ENCODE assay signal across 12 cellular contexts in the genomic region with DNA sequence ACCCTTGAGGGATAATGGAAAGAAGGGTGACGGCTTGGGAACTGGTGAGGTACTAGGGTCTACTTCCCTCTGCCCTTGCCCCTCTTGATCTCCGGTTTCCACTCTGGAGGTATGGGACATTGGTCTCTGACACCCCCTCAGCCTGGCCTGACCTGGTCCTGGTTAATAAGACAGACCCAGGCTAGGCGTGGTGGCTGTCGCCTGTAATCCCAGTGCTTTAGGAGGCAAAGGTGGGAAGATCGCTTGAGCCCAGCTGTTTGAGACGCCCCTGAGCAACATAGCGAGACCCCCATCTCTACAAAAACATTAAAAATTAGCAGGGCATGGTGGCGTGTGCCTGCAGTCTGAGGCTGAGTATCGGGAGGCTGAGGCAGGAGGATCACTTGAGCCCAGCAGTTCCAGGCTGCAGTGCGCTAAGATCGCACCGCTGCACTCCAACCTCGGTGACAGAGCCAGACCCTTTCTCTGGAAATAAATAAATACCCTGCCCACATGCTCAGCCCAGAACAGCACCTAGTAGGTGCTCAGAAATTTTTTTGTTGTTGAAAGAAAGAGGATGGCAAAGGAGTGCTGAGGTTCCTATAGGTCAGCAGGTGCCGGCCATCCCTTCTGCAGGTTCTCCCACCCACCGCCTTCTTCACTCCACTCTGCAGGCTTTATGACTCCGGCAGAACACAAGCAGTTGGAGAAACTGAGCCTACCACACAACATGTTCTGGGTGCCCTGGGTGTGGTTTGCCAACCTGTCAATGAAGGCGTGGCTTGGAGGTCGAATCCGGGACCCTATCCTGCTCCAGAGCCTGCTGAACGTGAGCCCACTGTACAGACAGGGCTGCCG. TPM values are rescaled to one million over a fixed set of nuclear protein-coding genes. Genes with fewer than 3 reads are reported as not detected.
DNase-seq lines count a peak whose midpoint lies in the region; ATAC-seq and TF ChIP-seq lines count a peak whose summit lies in the region.
"Had no signal": no experiment of that assay in that cellular context is flagged by ENCODE, and none has a peak within 500 bp of the region (broad histone marks: within the 10 kb centered on the region; RNA-seq: fewer than 3 reads in every experiment).

No MANE protein-coding gene starts in this region.

- H3K4me1 ChIP-seq in ES-I3 (ENCODE audit: insufficient read depth, low read length) (no peaks in the 10 kb centered on the region; the same call in 1 of the 2 replicates), iPS-20b (ENCODE audit: insufficient read depth, low read length) (no peaks in the 10 kb centered on the region; the same call in 1 of the 2 replicates), skeletal muscle tissue (ENCODE audit: control insufficient read depth in 3 of 3, insufficient read depth in 3 of 3, low read length in 3 of 3) (peaks cover 3 to 14% (median 10%) of the 10 kb centered on the region in 3 donors), mucosa of descending colon (ENCODE audit: low read depth) (peaks cover 18% of the 10 kb centered on the region)
- H3K4me1 ChIP-seq: foreskin keratinocyte had no signal

- intact Hi-C loops in mucosa of descending colon (cut with DNase I, micrococcal nuclease), result no loop called here
- intact Hi-C loops in activated T-helper 1 cell treated with anti-CD3 and anti-CD28 coated beads, Interleukin-12 subunit alpha, Interleukin-12 subunit beta, Interleukin-2, Interleukin-4 antibody, amounts not matched to agents 30 ng/mL and 10 ng/mL and 1 ng/mL, durations not matched to agents 14 hours and 24 hours and 36 hours (cut with micrococcal nuclease), result no loop called here

- no peaks in the 10 kb centered on the region for H3K9me3 Mint-ChIP-seq in activated T-helper 17 cell treated with anti-CD3 and anti-CD28 coated beads, Interleukin-2, amount 50 U/mL, for 72 hours
- no peaks in the 10 kb centered on the region for H3K9me3 Mint-ChIP-seq in activated T-helper 1 cell treated with anti-CD3 and anti-CD28 coated beads, Interleukin-12 subunit alpha, Interleukin-12 subunit beta, Interleukin-2, Interleukin-4 antibody, amounts not matched to agents 30 ng/mL and 10 ng/mL and 1 ng/mL, durations not matched to agents 14 hours and 24 hours and 36 hours
- H3K9me3 Mint-ChIP-seq: memory B cell had no signal

- H3K27me3 Mint-ChIP-seq in activated T-helper 17 cell treated with anti-CD3 and anti-CD28 coated beads, Interleukin-2, amount 50 U/mL, for 72 hours, result peaks cover 4% of the 10 kb centered on the region
- H3K27me3 Mint-ChIP-seq in activated T-helper 1 cell treated with anti-CD3 and anti-CD28 coated beads, Interleukin-12 subunit alpha, Interleukin-12 subunit beta, Interleukin-2, Interleukin-4 antibody, amounts not matched to agents 30 ng/mL and 10 ng/mL and 1 ng/mL, durations not matched to agents 14 hours and 24 hours and 36 hours (ENCODE audit: insufficient read depth), result peaks cover 21% of the 10 kb centered on the region

- H3K9me3 ChIP-seq in ES-I3 (ENCODE audit: control insufficient read depth, insufficient read depth, low read length) (no peaks in the 10 kb centered on the region), iPS-20b (ENCODE audit: insufficient read depth, low read depth, low read length) (no peaks in the 10 kb centered on the region), skeletal muscle tissue (ENCODE audit: control insufficient read depth in 3 of 3, low read length in 3 of 3) (no peaks in the 10 kb centered on the region), mucosa of descending colon (no peaks in the 10 kb centered on the region)

- no peak for TF ChIP-seq CTCF in mucosa of descending colon (IDR thresholded peaks at IDR 0.05)

- no peak for DNase-seq in mucosa of descending colon
- no peak for DNase-seq in activated T-helper 1 cell treated with anti-CD3 and anti-CD28 coated beads, Interleukin-12 subunit alpha, Interleukin-12 subunit beta, Interleukin-2, Interleukin-4 antibody, amounts not matched to agents 30 ng/mL and 10 ng/mL and 1 ng/mL, durations not matched to agents 14 hours and 24 hours and 36 hours (ENCODE audit: low spot score)
- no peak for DNase-seq in SHP77 (lab: John Stamatoyannopoulos, UW)
- no peak for DNase-seq in NCI-H226
- DNase-seq: foreskin keratinocyte; NCI-H1694; stimulated activated naive CD4-positive, alpha-beta T cell treated with Interleukin-2 at 50 U/mL for 16 hours had no signal

- H3K36me3 ChIP-seq in ES-I3 (ENCODE audit: insufficient read depth, low read length) (no peaks in the 10 kb centered on the region), iPS-20b (ENCODE audit: insufficient read depth, low read depth, low read length) (no peaks in the 10 kb centered on the region), skeletal muscle tissue (ENCODE audit: control insufficient read depth in 3 of 3, insufficient read depth in 3 of 3, low read length in 3 of 3) (peaks cover 0 to 6% (median 2%) of the 10 kb centered on the region in 3 donors), mucosa of descending colon (ENCODE audit: low read depth) (no peaks in the 10 kb centered on the region)

- peak overlapping the region; percentile 46 for H3K4me3 Mint-ChIP-seq in activated T-helper 17 cell treated with anti-CD3 and anti-CD28 coated beads, Interleukin-2, amount 50 U/mL, for 72 hours
- H3K4me3 Mint-ChIP-seq in activated T-helper 1 cell treated with anti-CD3 and anti-CD28 coated beads, Interleukin-12 subunit alpha, Interleukin-12 subunit beta, Interleukin-2, Interleukin-4 antibody, amounts not matched to agents 30 ng/mL and 10 ng/mL and 1 ng/mL, durations not matched to agents 14 hours and 24 hours and 36 hours, result no peak overlapping the region

- H3K27me3 ChIP-seq in iPS-20b (ENCODE audit: insufficient read depth, low read length) (peaks cover 34% of the 10 kb centered on the region), skeletal muscle tissue (ENCODE audit: control insufficient read depth in 3 of 3, insufficient read depth in 3 of 3, low read length in 3 of 3) (peaks cover 0 to 7% (median 6%) of the 10 kb centered on the region in 3 donors)

- ATAC-seq in activated T-helper 17 cell treated with anti-CD3 and anti-CD28 coated beads, Interleukin-2, amount 50 U/mL, for 72 hours (replicated peaks), result no peak
- no peak for ATAC-seq in mucosa of descending colon

- H3K4me1 Mint-ChIP-seq in activated T-helper 17 cell treated with anti-CD3 and anti-CD28 coated beads, Interleukin-2, amount 50 U/mL, for 72 hours, result no peaks in the 10 kb centered on the region
- H3K4me1 Mint-ChIP-seq in activated T-helper 1 cell treated with anti-CD3 and anti-CD28 coated beads, Interleukin-12 subunit alpha, Interleukin-12 subunit beta, Interleukin-2, Interleukin-4 antibody, amounts not matched to agents 30 ng/mL and 10 ng/mL and 1 ng/mL, durations not matched to agents 14 hours and 24 hours and 36 hours (ENCODE audit: low read depth), result peaks cover 6% of the 10 kb centered on the region

- no peak overlapping the region for H3K27ac Mint-ChIP-seq in activated T-helper 17 cell treated with anti-CD3 and anti-CD28 coated beads, Interleukin-2, amount 50 U/mL, for 72 hours
- H3K27ac Mint-ChIP-seq in activated T-helper 1 cell treated with anti-CD3 and anti-CD28 coated beads, Interleukin-12 subunit alpha, Interleukin-12 subunit beta, Interleukin-2, Interleukin-4 antibody, amounts not matched to agents 30 ng/mL and 10 ng/mL and 1 ng/mL, durations not matched to agents 14 hours and 24 hours and 36 hours, result no peak overlapping the region
- H3K27ac Mint-ChIP-seq: memory B cell had no signal

- peak overlapping the region; percentile 62; the same call in 1 of the 2 replicates for H3K9ac ChIP-seq in ES-I3 (ENCODE audit: low read depth, low read length)
- no peak overlapping the region for H3K9ac ChIP-seq in iPS-20b (ENCODE audit: low read depth, low read length)
- no peak overlapping the region for H3K9ac ChIP-seq in skeletal muscle tissue (ENCODE audit: low read depth in 1 of 3, low read length in 3 of 3)

- H3K27ac ChIP-seq in iPS-20b (ENCODE audit: low read length), result no peak overlapping the region
- H3K27ac ChIP-seq in skeletal muscle tissue (ENCODE audit: low read depth, low read length), result no peak overlapping the region
- H3K27ac ChIP-seq: foreskin keratinocyte had no signal

- no peaks in the 10 kb centered on the region for H3K36me3 Mint-ChIP-seq in activated T-helper 17 cell treated with anti-CD3 and anti-CD28 coated beads, Interleukin-2, amount 50 U/mL, for 72 hours (ENCODE audit: low read depth)
- H3K36me3 Mint-ChIP-seq in activated T-helper 1 cell treated with anti-CD3 and anti-CD28 coated beads, Interleukin-12 subunit alpha, Interleukin-12 subunit beta, Interleukin-2, Interleukin-4 antibody, amounts not matched to agents 30 ng/mL and 10 ng/mL and 1 ng/mL, durations not matched to agents 14 hours and 24 hours and 36 hours (ENCODE audit: low read depth), result no peaks in the 10 kb centered on the region

- peak overlapping the region; percentile 52; the same call in 1 of the 2 replicates for H3K4me3 ChIP-seq in iPS-20b (ENCODE audit: low read length)
- H3K4me3 ChIP-seq in skeletal muscle tissue (ENCODE audit: low read length in 3 of 3), result peak overlapping the region in 2 of 3 donors; percentile 29 to 54
- H3K4me3 ChIP-seq in mucosa of descending colon, result no peak overlapping the region

RNA-seq across cellular contexts. Expression of gene BEST1, which starts 6.3 kb away (rescaled TPM):
- under 1 TPM; 0.05 to 0.24 TPM for total RNA-seq in activated T-helper 17 cell treated with anti-CD3 and anti-CD28 coated beads, Interleukin-2, amount 50 U/mL, for 72 hours
- total RNA-seq in skeletal muscle tissue (2.1 TPM), mucosa of descending colon (1 to 10 TPM in 2 of 3 donors, under 1 TPM in 1; 0.41 to 2.8 (median 1.8) TPM)
- total RNA-seq in activated T-helper 1 cell treated with anti-CD3 and anti-CD28 coated beads, Interleukin-12 subunit alpha, Interleukin-12 subunit beta, Interleukin-2, Interleukin-4 antibody, amounts not matched to agents 30 ng/mL and 10 ng/mL and 1 ng/mL, durations not matched to agents 14 hours and 24 hours and 36 hours, result 0.29 TPM in 1 of 2 replicates, not detected in the other

RNA-seq across cellular contexts. Expression of gene FTH1, which starts 11.0 kb away (rescaled TPM):
- total RNA-seq in activated T-helper 17 cell treated with anti-CD3 and anti-CD28 coated beads, Interleukin-2, amount 50 U/mL, for 72 hours, result 1,000 to 10,000 TPM in 1 of 2 donors, 100 to 1,000 TPM in 1; 701 to 1,114 TPM
- total RNA-seq in skeletal muscle tissue, result 276 TPM
- total RNA-seq in mucosa of descending colon, result 1,000 to 10,000 TPM; 3,081 to 6,795 (median 5,370) TPM
- 566 and 580 TPM in 2 replicates for total RNA-seq in activated T-helper 1 cell treated with anti-CD3 and anti-CD28 coated beads, Interleukin-12 subunit alpha, Interleukin-12 subunit beta, Interleukin-2, Interleukin-4 antibody, amounts not matched to agents 30 ng/mL and 10 ng/mL and 1 ng/mL, durations not matched to agents 14 hours and 24 hours and 36 hours

RNA-seq across cellular contexts. Expression of gene RAB3IL1, which starts 39.0 kb away (rescaled TPM):
- total RNA-seq in activated T-helper 17 cell treated with anti-CD3 and anti-CD28 coated beads, Interleukin-2, amount 50 U/mL, for 72 hours, result not detected
- total RNA-seq in skeletal muscle tissue (9.4 TPM), mucosa of descending colon (10 to 100 TPM in 2 of 3 donors, 1 to 10 TPM in 1; 2.6 to 15.0 (median 11.8) TPM)
- 0.23 and 0.24 TPM in 2 replicates for total RNA-seq in activated T-helper 1 cell treated with anti-CD3 and anti-CD28 coated beads, Interleukin-12 subunit alpha, Interleukin-12 subunit beta, Interleukin-2, Interleukin-4 antibody, amounts not matched to agents 30 ng/mL and 10 ng/mL and 1 ng/mL, durations not matched to agents 14 hours and 24 hours and 36 hours
